ENCODE assay signal across 29 cellular contexts in the genomic region with DNA sequence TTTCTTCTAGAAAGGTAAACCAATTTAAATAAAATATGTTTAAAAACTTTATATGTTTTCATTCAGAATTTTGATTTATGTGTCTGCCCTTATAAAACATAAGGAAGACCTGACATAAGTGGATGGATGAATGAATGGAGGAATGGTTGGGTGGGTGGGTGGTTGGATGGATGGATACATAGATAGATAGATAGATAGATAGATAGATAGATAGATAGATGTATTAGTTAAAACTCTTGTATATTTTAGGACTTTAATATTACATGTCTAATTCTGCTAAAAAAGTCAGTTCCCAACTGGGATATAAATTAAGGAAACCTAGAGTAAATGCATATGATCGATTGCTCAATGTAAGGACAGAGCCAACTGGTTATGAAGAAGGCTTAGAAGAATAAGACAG.
"Had no signal": no experiment of that assay in that cellular context is flagged by ENCODE, and none has a peak within 500 bp of the region (broad histone marks: within the 10 kb centered on the region; RNA-seq: fewer than 3 reads in every experiment).

No MANE protein-coding gene starts in this region.

- ATAC-seq: stimulated activated effector memory CD8-positive, alpha-beta T cell treated with anti-CD3 and anti-CD28 coated beads, Interleukin-12 subunit alpha, Interleukin-12 subunit beta, amount 100 ng/mL, for 72 hours; stimulated activated memory B cell treated with anti-CD40 and anti-IgM and Interleukin-4, amounts not matched to agents 10 μg/mL and 1 μg/mL and 100 μg/mL, for 72 hours; stimulated activated naive CD8-positive, alpha-beta T cell treated with anti-CD3 and anti-CD28 coated beads, Interleukin-15, amount 100 ng/mL, for 72 hours; stimulated activated naive CD8-positive, alpha-beta T cell treated with anti-CD3 and anti-CD28 coated beads, Interleukin-15, Interleukin-2, amounts not matched to agents 100 U/mL and 50 U/mL, for 24 hours; upper lobe of right lung had no signal

- DNase-seq: stimulated activated CD4-positive, alpha-beta T cell treated with anti-CD3 and anti-CD28 coated beads, Interleukin-2, amount 100 ng/mL, for 48 hours; stimulated activated CD4-positive, alpha-beta T cell treated with anti-CD3 and anti-CD28 coated beads, Interleukin-4, amount 100 ng/mL, for 1 hour; stimulated activated CD4-positive, alpha-beta T cell treated with anti-CD3 and anti-CD28 coated beads, Interleukin-4, amount 100 ng/mL, for 24 hours; stimulated activated CD4-positive, alpha-beta T cell treated with anti-CD3 and anti-CD28 coated beads, Interleukin-4, amount 100 ng/mL, for 4 hours; stimulated activated CD8-positive, alpha-beta memory T cell treated with anti-CD3 and anti-CD28 coated beads, Interleukin-4, amount 100 ng/mL, for 48 hours; stimulated activated naive B cell treated with anti-CD40 and anti-IgM and Interleukin-4, amounts not matched to agents 10 μg/mL and 1 μg/mL and 100 μg/mL, for 72 hours; stimulated activated naive CD4-positive, alpha-beta T cell; stimulated activated naive CD4-positive, alpha-beta T cell treated with Interleukin-2 at 50 U/mL for 16 hours; stimulated activated naive CD8-positive, alpha-beta T cell treated with anti-CD3 and anti-CD28 coated beads, Interleukin-15, amount 100 ng/mL, for 72 hours; stimulated activated naive CD8-positive, alpha-beta T cell treated with anti-CD3 and anti-CD28 coated beads, Interleukin-15, Interleukin-2, amounts not matched to agents 100 U/mL and 50 U/mL, for 24 hours; stomach; substantia nigra; testis; thyroid gland; tibial artery; transverse colon; trophoblast cell; upper lobe of left lung; upper lobe of right lung; uterus had no signal

- H3K27ac Mint-ChIP-seq: stimulated activated effector memory CD8-positive, alpha-beta T cell treated with anti-CD3 and anti-CD28 coated beads, Interleukin-12 subunit alpha, Interleukin-12 subunit beta, amount 100 ng/mL, for 72 hours; stimulated activated memory B cell treated with anti-CD40 and anti-IgM and Interleukin-4, amounts not matched to agents 10 μg/mL and 1 μg/mL and 100 μg/mL, for 72 hours; stimulated activated naive B cell treated with anti-CD40 and anti-IgM and Interleukin-4, amounts not matched to agents 10 μg/mL and 1 μg/mL and 100 μg/mL, for 72 hours; stimulated activated naive CD8-positive, alpha-beta T cell treated with anti-CD3 and anti-CD28 coated beads, Interleukin-15, amount 100 ng/mL, for 72 hours; stimulated activated naive CD8-positive, alpha-beta T cell treated with anti-CD3 and anti-CD28 coated beads, Interleukin-15, Interleukin-2, amounts not matched to agents 100 ng/mL and 50 ng/mL, for 24 hours; type B pancreatic cell had no signal

- H3K36me3 Mint-ChIP-seq: stimulated activated effector memory CD8-positive, alpha-beta T cell treated with anti-CD3 and anti-CD28 coated beads, Interleukin-12 subunit alpha, Interleukin-12 subunit beta, amount 100 ng/mL, for 72 hours; type B pancreatic cell had no signal

- H3K9me3 ChIP-seq: stomach, suprapubic skin, testis, thoracic aorta, thyroid gland, tibial artery, tibial nerve, transverse colon, upper lobe of left lung, upper lobe of right lung, uterus, vagina had no signal

- FAIRE-seq: urothelium cell line had no signal

- H3K27ac ChIP-seq: stomach, suprapubic skin, testis, thoracic aorta, thyroid gland, tibial artery, tibial nerve, transverse colon, upper lobe of left lung, upper lobe of right lung, uterus, vagina had no signal

- H3K27me3 Mint-ChIP-seq: stimulated activated memory B cell treated with anti-CD40 and anti-IgM and Interleukin-4, amounts not matched to agents 10 μg/mL and 1 μg/mL and 100 μg/mL, for 72 hours; stimulated activated naive B cell treated with anti-CD40 and anti-IgM and Interleukin-4, amounts not matched to agents 10 μg/mL and 1 μg/mL and 100 μg/mL, for 72 hours; type B pancreatic cell had no signal

- H3K4me1 ChIP-seq: stomach, testis, thyroid gland, tibial artery, tibial nerve, transverse colon, upper lobe of left lung, upper lobe of right lung, uterus, vagina had no signal

- H3K27me3 ChIP-seq: stomach, suprapubic skin, testis, thyroid gland, tibial artery, tibial nerve, transverse colon, upper lobe of left lung, upper lobe of right lung, uterus, vagina had no signal

- H3K36me3 ChIP-seq: stomach, suprapubic skin, thoracic aorta, thyroid gland, tibial artery, tibial nerve, transverse colon, upper lobe of left lung, upper lobe of right lung, uterus, vagina had no signal

- H3K4me1 Mint-ChIP-seq: stimulated activated effector memory CD8-positive, alpha-beta T cell treated with anti-CD3 and anti-CD28 coated beads, Interleukin-12 subunit alpha, Interleukin-12 subunit beta, amount 100 ng/mL, for 72 hours; stimulated activated naive CD8-positive, alpha-beta T cell treated with anti-CD3 and anti-CD28 coated beads, Interleukin-15, amount 100 ng/mL, for 72 hours had no signal

- H3K9me3 Mint-ChIP-seq: stimulated activated effector memory CD8-positive, alpha-beta T cell treated with anti-CD3 and anti-CD28 coated beads, Interleukin-12 subunit alpha, Interleukin-12 subunit beta, amount 100 ng/mL, for 72 hours; stimulated activated memory B cell treated with anti-CD40 and anti-IgM and Interleukin-4, amounts not matched to agents 10 μg/mL and 1 μg/mL and 100 μg/mL, for 72 hours; stimulated activated naive CD8-positive, alpha-beta T cell treated with anti-CD3 and anti-CD28 coated beads, Interleukin-15, amount 100 ng/mL, for 72 hours; stimulated activated naive CD8-positive, alpha-beta T cell treated with anti-CD3 and anti-CD28 coated beads, Interleukin-15, Interleukin-2, amounts not matched to agents 100 ng/mL and 50 ng/mL, for 24 hours had no signal

- H3K4me3 Mint-ChIP-seq: stimulated activated effector memory CD8-positive, alpha-beta T cell treated with anti-CD3 and anti-CD28 coated beads, Interleukin-12 subunit alpha, Interleukin-12 subunit beta, amount 100 ng/mL, for 72 hours; stimulated activated memory B cell treated with anti-CD40 and anti-IgM and Interleukin-4, amounts not matched to agents 10 μg/mL and 1 μg/mL and 100 μg/mL, for 72 hours; stimulated activated naive B cell treated with anti-CD40 and anti-IgM and Interleukin-4, amounts not matched to agents 10 μg/mL and 1 μg/mL and 100 μg/mL, for 72 hours; stimulated activated naive CD8-positive, alpha-beta T cell treated with anti-CD3 and anti-CD28 coated beads, Interleukin-15, amount 100 ng/mL, for 72 hours; stimulated activated naive CD8-positive, alpha-beta T cell treated with anti-CD3 and anti-CD28 coated beads, Interleukin-15, Interleukin-2, amounts not matched to agents 100 ng/mL and 50 ng/mL, for 24 hours; type B pancreatic cell had no signal

- H3K4me3 ChIP-seq: stomach, suprapubic skin, testis, thoracic aorta, thyroid gland, tibial artery, tibial nerve, transverse colon, upper lobe of left lung, upper lobe of right lung, uterus, vagina had no signal
